In the genomic region with DNA sequence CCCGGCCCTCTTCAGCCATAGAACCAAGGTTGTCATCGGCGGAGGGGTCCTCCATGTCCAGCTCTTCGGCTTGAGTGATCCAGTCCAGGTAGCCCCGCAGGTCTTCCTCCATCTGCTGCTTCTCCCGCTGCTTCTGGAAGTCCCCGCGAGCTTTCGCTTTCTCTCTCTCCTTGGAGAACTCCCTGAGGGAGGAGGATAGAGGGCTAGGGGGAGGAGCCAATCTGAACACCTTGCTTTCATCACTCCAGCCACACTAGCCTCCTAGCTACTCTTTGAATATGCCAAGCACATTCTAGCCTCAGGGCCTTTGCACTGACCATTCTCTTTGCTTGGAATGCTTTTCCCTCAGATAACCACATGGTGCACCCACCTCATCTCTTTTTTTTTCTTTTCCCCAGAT, we compare ENCODE assay signal across 32 cellular contexts. TPM values are rescaled to one million over a fixed set of nuclear protein-coding genes. Genes with fewer than 3 reads are reported as not detected.
"Had no signal": no experiment of that assay in that cellular context is flagged by ENCODE, and none has a peak within 500 bp of the region (broad histone marks: within the 10 kb centered on the region; RNA-seq: fewer than 3 reads in every experiment).

No MANE protein-coding gene starts in this region.

- H3K4me1 Mint-ChIP-seq: activated naive CD4-positive, alpha-beta T cell treated with anti-CD3 and anti-CD28 coated beads, Interleukin-2, amount 50 U/mL, for 24 hours; central memory CD8-positive, alpha-beta T cell had no signal

- H3K27ac Mint-ChIP-seq: activated CD4-positive, alpha-beta T cell treated with anti-CD3 and anti-CD28 coated beads, Interleukin-2, amount 10 ng/mL, durations not matched to agents 7 days and 5 days; activated CD8-positive, alpha-beta T cell treated with anti-CD3 and anti-CD28 coated beads, Interleukin-2, amount 10 ng/mL, durations not matched to agents 7 days and 5 days; activated naive CD4-positive, alpha-beta T cell treated with anti-CD3 and anti-CD28 coated beads, Interleukin-2, amount 50 U/mL, for 24 hours; activated naive CD8-positive, alpha-beta T cell treated with anti-CD3 and anti-CD28 coated beads, Interleukin-2, amount 10 ng/mL, durations not matched to agents 7 days and 5 days; activated T-cell treated with anti-CD3 and anti-CD28 coated beads, Interleukin-2, amount 50 U/mL, for 24 hours; activated T-helper 2 cell treated with anti-CD3 and anti-CD28 coated beads, Interferon-gamma antibody, Interleukin-2, Interleukin-4, amounts not matched to agents 10 μg/mL and 5 μg/mL and 100 μg/mL, durations not matched to agents 14 hours and 24 hours and 36 hours had no signal

- H3K4me3 Mint-ChIP-seq: activated CD4-positive, alpha-beta T cell treated with anti-CD3 and anti-CD28 coated beads, Interleukin-2, amount 10 ng/mL, durations not matched to agents 7 days and 5 days; activated CD8-positive, alpha-beta T cell treated with anti-CD3 and anti-CD28 coated beads, Interleukin-2, amount 10 ng/mL, durations not matched to agents 7 days and 5 days; activated naive CD4-positive, alpha-beta T cell treated with anti-CD3 and anti-CD28 coated beads, Interleukin-2, amount 50 U/mL, for 24 hours; activated naive CD8-positive, alpha-beta T cell treated with anti-CD3 and anti-CD28 coated beads, Interleukin-2, amount 10 ng/mL, durations not matched to agents 7 days and 5 days; activated T-cell treated with anti-CD3 and anti-CD28 coated beads, Interleukin-2, amount 50 U/mL, for 24 hours; central memory CD8-positive, alpha-beta T cell had no signal

- DNase-seq: activated CD4-positive, alpha-beta T cell treated with anti-CD3 and anti-CD28 coated beads for 1 hour; activated CD4-positive, alpha-beta T cell treated with anti-CD3 and anti-CD28 coated beads, Interleukin-2, amount 10 ng/mL, durations not matched to agents 7 days and 5 days; activated CD4-positive, alpha-beta T cell treated with anti-CD3 and anti-CD28 coated beads, Interleukin-2, amount 50 U/mL, for 48 hours; activated CD4-positive, CD25-positive, alpha-beta regulatory T cell; activated CD8-positive, alpha-beta T cell treated with anti-CD3 and anti-CD28 coated beads, Interleukin-2, amount 10 ng/mL, durations not matched to agents 7 days and 5 days; activated gamma-delta T cell; activated naive CD4-positive, alpha-beta T cell treated with Interleukin-2 at 50 U/mL for 16 hours; activated naive CD8-positive, alpha-beta T cell treated with anti-CD3 and anti-CD28 coated beads, Interleukin-2, amount 10 ng/mL, durations not matched to agents 7 days and 5 days; activated T-cell treated with anti-CD3 and anti-CD28 coated beads, Interleukin-2, amount 50 U/mL, for 24 hours; amygdala; colonic mucosa; NCI-H1105; NCI-H1417 treated with DMSO at 0.1 percent for 48 hours; NCI-H2081; NCI-H2171; NCI-H2227 treated with DMSO at 0.1 percent for 48 hours; NCI-H446; NCI-H524 treated with DMSO at 0.1 percent for 48 hours; NCI-H748 treated with DMSO at 0.1 percent for 48 hours; NK-92 treated with Interleukin-12 subunit alpha and Interleukin-12 subunit beta, amount 100 ng/mL, for 24 hours; PC-3; Peyer's patch; Right ventricle myocardium superior; T1000; WERI-Rb-1 had no signal

- H3K9me3 Mint-ChIP-seq: activated CD4-positive, alpha-beta T cell treated with anti-CD3 and anti-CD28 coated beads, Interleukin-2, amount 10 ng/mL, durations not matched to agents 7 days and 5 days; activated naive CD4-positive, alpha-beta T cell treated with anti-CD3 and anti-CD28 coated beads, Interleukin-2, amount 50 U/mL, for 24 hours; activated naive CD8-positive, alpha-beta T cell treated with anti-CD3 and anti-CD28 coated beads, Interleukin-2, amount 10 ng/mL, durations not matched to agents 7 days and 5 days; activated T-cell treated with anti-CD3 and anti-CD28 coated beads, Interleukin-2, amount 50 U/mL, for 24 hours; activated T-helper 2 cell treated with anti-CD3 and anti-CD28 coated beads, Interferon-gamma antibody, Interleukin-2, Interleukin-4, amounts not matched to agents 10 μg/mL and 5 μg/mL and 100 μg/mL, durations not matched to agents 14 hours and 24 hours and 36 hours; central memory CD8-positive, alpha-beta T cell had no signal

- H3K27me3 Mint-ChIP-seq: activated naive CD4-positive, alpha-beta T cell treated with anti-CD3 and anti-CD28 coated beads, Interleukin-2, amount 50 U/mL, for 24 hours; activated naive CD8-positive, alpha-beta T cell treated with anti-CD3 and anti-CD28 coated beads, Interleukin-2, amount 10 ng/mL, durations not matched to agents 7 days and 5 days had no signal

- H3K36me3 Mint-ChIP-seq: activated naive CD4-positive, alpha-beta T cell treated with anti-CD3 and anti-CD28 coated beads, Interleukin-2, amount 50 U/mL, for 24 hours; activated naive CD8-positive, alpha-beta T cell treated with anti-CD3 and anti-CD28 coated beads, Interleukin-2, amount 10 ng/mL, durations not matched to agents 7 days and 5 days had no signal

- ATAC-seq: activated CD8-positive, alpha-beta T cell treated with anti-CD3 and anti-CD28 coated beads, Interleukin-2, amount 10 ng/mL, durations not matched to agents 7 days and 5 days; PC-3 had no signal

RNA-seq across cellular contexts. Expression of gene CACNA1F, which starts 6.2 kb away (rescaled TPM):
- total RNA-seq: ascending aorta, chondrocyte, LHCN-M2, M059J, PC-3 had no signal

RNA-seq across cellular contexts. Expression of gene FOXP3, which starts 37.6 kb away (rescaled TPM):
- total RNA-seq: ascending aorta, LHCN-M2, PC-3, Right ventricle myocardium superior had no signal
